ENCODE assay signal across 8 cellular contexts in genomic region chr12:82358200-82359114, GRCh38. TPM values are rescaled to one million over a fixed set of nuclear protein-coding genes. Genes with fewer than 3 reads are reported as not detected.
A peak's percentile ranks its signal among the peaks of the same experiment; 100 is the strongest.
DNase-seq lines count a peak whose midpoint lies in the region; TF ChIP-seq lines count a peak whose summit lies in the region.

Gene CCDC59, minus strand, starts transcription at chr12:82358387. Its CDS starts 11 bp downstream, at chr12:82358376.
Gene METTL25, plus strand, starts transcription at chr12:82358529. Its CDS starts 37 bp downstream, at chr12:82358566.

- TF ChIP-seq CTCF in HFF-Myc (IDR thresholded peaks at IDR 0.05; ENCODE audit: low read depth, low read length, missing control alignments) (peak; percentile 90), suprapubic skin (IDR thresholded peaks at IDR 0.05) (peak; percentile 90 to 99)

- 1% methylated on average over 53 of the region's 61 CpGs for WGBS in suprapubic skin

- TF ChIP-seq EP300 in suprapubic skin (IDR thresholded peaks at IDR 0.05), result no peak

- in situ Hi-C loops in SK-MEL-5 (cut with HindIII; ENCODE audit: low pct_unique_long_range_greater_than_20kb, low sequenced_read_pairs), result no loop called here

- no peaks in the 10 kb centered on the region for H3K9me3 ChIP-seq in suprapubic skin

- H3K4me1 ChIP-seq in suprapubic skin, result peaks cover 34% of the 10 kb centered on the region

- peak within 1 kb of the TSS; percentile 96 for H3K27ac ChIP-seq in suprapubic skin

- TF ChIP-seq POLR2A in suprapubic skin (IDR thresholded peaks at IDR 0.05), result peak; percentile 37 to 82

- H3K4me3 ChIP-seq in GM08714 (ENCODE audit: low read length) (peak within 1 kb of the TSS; percentile 100), HFF-Myc (replicated peaks; ENCODE audit: low read depth, low read length) (peak within 1 kb of the TSS; percentile 62), suprapubic skin (peak within 1 kb of the TSS; percentile 87)

- DNase-seq in HFF-Myc (ENCODE audit: extremely low read depth, low read depth) (peak; percentile 96), MV-4-11 (lab: John Stamatoyannopoulos, UW) (peak; percentile 96), SK-MEL-5 (ENCODE audit: low read depth, low spot score) (peak; percentile 98), globus pallidus (ENCODE audit: low spot score) (peak; percentile 97), nucleus accumbens (lab: John Stamatoyannopoulos, UW) (peak; percentile 65 to 100 (median 98)), suprapubic skin (ENCODE audit: low spot score in 2 of 2) (peak; percentile 97 to 98)
- DNase-seq in activated naive CD4-positive, alpha-beta T cell treated with anti-CD3 and anti-CD28 coated beads, Interleukin-2, amount 50 U/mL, for 16 hours, result peak; percentile 96

- H3K27me3 ChIP-seq in suprapubic skin, result no peaks in the 10 kb centered on the region

- peaks cover 9% of the 10 kb centered on the region for H3K36me3 ChIP-seq in suprapubic skin

RNA-seq across cellular contexts. Expression of gene CCDC59, which starts in this region (rescaled TPM):
- total RNA-seq in SK-MEL-5 (2014; rRNA removed; shearing (Covaris generic)), result 59.5 and 60.1 TPM in 2 replicates
- 73.2 and 76.0 TPM in 2 replicates for polyA plus RNA-seq in SK-MEL-5 (2015; cell fraction: cytosol; rRNA removed)
- 80.8 and 130 TPM in 2 replicates for polyA plus RNA-seq in SK-MEL-5 (2015; cell fraction: nucleus; rRNA removed)
- 10 to 100 TPM; 46.9 to 99.6 (median 84.3) TPM for total RNA-seq in suprapubic skin

RNA-seq across cellular contexts. Expression of gene METTL25, which starts in this region (rescaled TPM):
- 11.8 and 12.5 TPM in 2 replicates for total RNA-seq in SK-MEL-5 (2014; rRNA removed; shearing (Covaris generic))
- 2.9 and 6.9 TPM in 2 replicates for polyA plus RNA-seq in SK-MEL-5 (2015; cell fraction: cytosol; rRNA removed)
- 25.9 and 49.4 TPM in 2 replicates for polyA plus RNA-seq in SK-MEL-5 (2015; cell fraction: nucleus; rRNA removed)
- total RNA-seq in suprapubic skin, result 10 to 100 TPM; 10.2 to 13.0 (median 11.6) TPM

Comparison
In these comparisons a context has a peak if more than half of its experiments do, and no peak if none do; other contexts are left out.
1. Peak in every context shown above with its lines: DNase-seq, H3K4me3 ChIP-seq and H3K27ac ChIP-seq.